19 cellular contexts compared by ENCODE assay signal in the genomic region with DNA sequence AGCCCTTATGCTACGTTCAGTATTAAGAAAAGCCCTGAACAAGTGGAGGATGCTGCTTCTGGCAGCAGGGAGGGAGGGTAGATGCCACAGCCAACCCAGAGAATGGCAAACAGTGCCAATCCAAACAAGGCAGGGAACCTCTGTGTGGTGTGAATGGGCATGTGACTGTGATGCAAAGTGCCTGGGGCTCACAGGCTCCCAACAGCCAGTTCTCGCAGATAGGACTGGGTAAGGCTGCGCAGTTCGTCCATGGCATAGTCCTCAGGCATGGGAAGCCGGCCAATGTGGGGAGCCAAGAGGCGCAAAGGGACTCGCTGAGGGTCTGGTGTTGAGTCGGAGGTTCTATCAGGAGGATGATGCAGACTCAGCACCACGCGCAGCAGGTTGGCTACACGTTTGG. TPM values are rescaled to one million over a fixed set of nuclear protein-coding genes. Genes with fewer than 3 reads are reported as not detected.
DNase-seq lines count a peak whose midpoint lies in the region; ATAC-seq, FAIRE-seq and TF ChIP-seq lines count a peak whose summit lies in the region.
"Had no signal": no experiment of that assay in that cellular context is flagged by ENCODE, and none has a peak within 500 bp of the region (broad histone marks: within the 10 kb centered on the region; RNA-seq: fewer than 3 reads in every experiment).

No MANE protein-coding gene starts in this region.

- no peaks in the 10 kb centered on the region for H3K9me3 Mint-ChIP-seq in activated T-cell treated with anti-CD3 and anti-CD28 coated beads, Interleukin-2, amount 50 U/mL, for 72 hours
- H3K9me3 Mint-ChIP-seq in CD8-positive, alpha-beta memory T cell: no peaks in the 10 kb centered on the region
- H3K9me3 Mint-ChIP-seq: CD14-positive monocyte had no signal

- peak overlapping the region; percentile 79 for H3K27ac Mint-ChIP-seq in activated T-cell treated with anti-CD3 and anti-CD28 coated beads, Interleukin-2, amount 50 U/mL, for 72 hours
- peak overlapping the region in 2 of 8 donors; percentile 14 to 83 for H3K27ac Mint-ChIP-seq in CD8-positive, alpha-beta memory T cell

- 96 to 97% methylated on average over 11 of the region's 11 CpGs for WGBS in pancreas, 2 donors

- peaks cover 14 to 37% of the 10 kb centered on the region in 2 donors for H3K36me3 Mint-ChIP-seq in activated T-cell treated with anti-CD3 and anti-CD28 coated beads, Interleukin-2, amount 50 U/mL, for 72 hours (ENCODE audit: insufficient read depth in 2 of 2)
- H3K36me3 Mint-ChIP-seq in CD8-positive, alpha-beta memory T cell: peaks cover 6 to 95% (median 36%) of the 10 kb centered on the region in 3 donors

- TF ChIP-seq CTCF in epithelial cell of esophagus (IDR thresholded peaks at IDR 0.05; ENCODE audit: insufficient read depth, low read depth, low read length, missing control alignments) (no peak), pancreas (IDR thresholded peaks at IDR 0.05) (no peak)

- peaks cover 3 to 60% (median 12%) of the 10 kb centered on the region in 3 donors for H3K36me3 ChIP-seq in pancreas
- H3K36me3 ChIP-seq in CD8-positive, alpha-beta memory T cell (ENCODE audit: insufficient read depth, low read length): peaks cover 61% of the 10 kb centered on the region

- no peaks in the 10 kb centered on the region for H3K9me3 ChIP-seq in pancreas
- H3K9me3 ChIP-seq in CD8-positive, alpha-beta memory T cell (ENCODE audit: low read length): no peaks in the 10 kb centered on the region
- H3K9me3 ChIP-seq: SK-N-SH had no signal

- no peak for ATAC-seq in activated T-cell treated with anti-CD3 and anti-CD28 coated beads, Interleukin-2, amount 50 U/mL, for 72 hours (replicated peaks in 1 of 2)
- ATAC-seq in pancreas: no peak
- ATAC-seq: PC-3 had no signal

- in situ Hi-C loops in SK-MEL-5 (cut with HindIII; ENCODE audit: low pct_unique_long_range_greater_than_20kb, low sequenced_read_pairs): no loop called here

- no peaks in the 10 kb centered on the region for H3K27me3 Mint-ChIP-seq in activated T-cell treated with anti-CD3 and anti-CD28 coated beads, Interleukin-2, amount 50 U/mL, for 72 hours (ENCODE audit: low read depth)
- peaks cover 0 to 1% of the 10 kb centered on the region in 2 donors for H3K27me3 Mint-ChIP-seq in CD8-positive, alpha-beta memory T cell

- no peaks in the 10 kb centered on the region for H3K4me1 ChIP-seq in pancreas
- no peaks in the 10 kb centered on the region for H3K4me1 ChIP-seq in CD8-positive, alpha-beta memory T cell (ENCODE audit: insufficient read depth, low read length)

- H3K4me3 ChIP-seq in epithelial cell of esophagus (ENCODE audit: low read length) (no peak overlapping the region), pancreas (no peak overlapping the region)
- H3K4me3 ChIP-seq in CD8-positive, alpha-beta memory T cell (ENCODE audit: low read length): no peak overlapping the region

- no peak overlapping the region for H3K27ac ChIP-seq in pancreas
- no peak overlapping the region for H3K27ac ChIP-seq in CD8-positive, alpha-beta memory T cell (ENCODE audit: low read depth, low read length)
- H3K27ac ChIP-seq: KMS-11 had no signal

- no peak for FAIRE-seq in pancreas (lab: Jason Lieb, UNC)
- FAIRE-seq: A204.1 had no signal

- POLR2A ChIA-PET in CD8-positive, alpha-beta memory T cell (lab: Charles Lee): no interaction called here

- no peaks in the 10 kb centered on the region for H3K4me1 Mint-ChIP-seq in activated T-cell treated with anti-CD3 and anti-CD28 coated beads, Interleukin-2, amount 50 U/mL, for 72 hours (ENCODE audit: low read depth)
- H3K4me1 Mint-ChIP-seq in CD8-positive, alpha-beta memory T cell: no peaks in the 10 kb centered on the region
- H3K4me1 Mint-ChIP-seq: CD14-positive monocyte had no signal

- intact Hi-C loops in posterior vena cava (cut with DNase I): no loop called here
- intact Hi-C loops in pancreas (cut with DNase I): no loop called here

- no peak overlapping the region for H3K4me3 Mint-ChIP-seq in activated T-cell treated with anti-CD3 and anti-CD28 coated beads, Interleukin-2, amount 50 U/mL, for 72 hours
- H3K4me3 Mint-ChIP-seq in CD8-positive, alpha-beta memory T cell: no peak overlapping the region
- H3K4me3 Mint-ChIP-seq: CD14-positive monocyte had no signal

- H3K27me3 ChIP-seq in pancreas: no peaks in the 10 kb centered on the region
- no peaks in the 10 kb centered on the region for H3K27me3 ChIP-seq in CD8-positive, alpha-beta memory T cell (ENCODE audit: insufficient read depth, low read length, poor library complexity, severe bottlenecking)

- DNase-seq in activated T-cell treated with anti-CD3 and anti-CD28 coated beads, Interleukin-2, amount 50 U/mL, for 72 hours: no peak
- DNase-seq in activated T-cell treated with anti-CD3 and anti-CD28 coated beads, Interleukin-2, amount 50 U/mL, for 48 hours: no peak
- DNase-seq in SK-MEL-5 (ENCODE audit: low read depth, low spot score) (peak; percentile 57), epithelial cell of esophagus (ENCODE audit: low read depth) (peak; percentile 20), posterior vena cava (ENCODE audit: low spot score) (no peak), pancreas (no peak), SIG-M5 treated with dmso at 0.1 percent for 504 hours (lab: John Stamatoyannopoulos, UW; ENCODE audit: unreplicated experiment) (no peak)
- no peak for DNase-seq in CD8-positive, alpha-beta memory T cell
- DNase-seq: NCI-H1105 treated with DMSO at 0.1 percent for 48 hours, NCI-H187, NCI-H2171, NCI-H446 treated with DMSO at 0.1 percent for 48 hours, NCI-H748 treated with DMSO at 0.1 percent for 48 hours, PC-3, SK-N-SH had no signal

- CTCF ChIA-PET in CD8-positive, alpha-beta memory T cell (lab: Charles Lee): no interaction called here

RNA-seq across cellular contexts. Expression of gene CHRNA10, which starts 4.8 kb away (rescaled TPM):
- total RNA-seq in activated T-cell treated with anti-CD3 and anti-CD28 coated beads, Interleukin-2, amount 50 U/mL, for 72 hours: 1 to 10 TPM; 1.9 to 2.8 TPM
- 0.05 and 0.16 TPM in 2 replicates for total RNA-seq in SK-MEL-5 (2014; rRNA removed; shearing (Covaris generic))
- 0.10 and 0.13 TPM in 2 replicates for polyA plus RNA-seq in SK-MEL-5 (2015; cell fraction: cytosol; rRNA removed)
- 3.0 and 5.1 TPM in 2 replicates for polyA plus RNA-seq in SK-MEL-5 (2015; cell fraction: nucleus; rRNA removed)
- total RNA-seq in posterior vena cava (under 1 TPM; 0.52 to 0.83 TPM), pancreas (under 1 TPM; 0.35 to 0.70 (median 0.49) TPM)
- 1 to 10 TPM; 1.8 to 3.1 TPM for polyA plus RNA-seq in pancreas
- 1 to 10 TPM; 1.1 to 1.6 TPM for total RNA-seq in CD8-positive, alpha-beta memory T cell
- 0.10 TPM for polyA plus RNA-seq in CD8-positive, alpha-beta memory T cell
- polyA plus RNA-seq: CD14-positive monocyte had no signal

RNA-seq across cellular contexts. Expression of gene ART1, which starts 31.0 kb away (rescaled TPM):
- total RNA-seq in activated T-cell treated with anti-CD3 and anti-CD28 coated beads, Interleukin-2, amount 50 U/mL, for 72 hours: not detected
- not detected in 2 replicates for total RNA-seq in SK-MEL-5 (2014; rRNA removed; shearing (Covaris generic))
- polyA plus RNA-seq in SK-MEL-5 (2015; cell fraction: cytosol; rRNA removed): not detected in 2 replicates
- not detected in 2 replicates for polyA plus RNA-seq in SK-MEL-5 (2015; cell fraction: nucleus; rRNA removed)
- total RNA-seq in posterior vena cava (under 1 TPM in 1 of 2 donors, not detected in 1; 0.42 TPM), pancreas (not detected)
- not detected for polyA plus RNA-seq in pancreas
- total RNA-seq in CD8-positive, alpha-beta memory T cell: not detected
- not detected for polyA plus RNA-seq in CD8-positive, alpha-beta memory T cell
- total RNA-seq: H4, PC-3 had no signal
- polyA plus RNA-seq: CD14-positive monocyte, SK-N-SH had no signal

RNA-seq across cellular contexts. Expression of gene ART5, which starts 34.2 kb away (rescaled TPM):
- not detected for total RNA-seq in activated T-cell treated with anti-CD3 and anti-CD28 coated beads, Interleukin-2, amount 50 U/mL, for 72 hours
- not detected in 2 replicates for total RNA-seq in SK-MEL-5 (2014; rRNA removed; shearing (Covaris generic))
- 0.25 TPM in 1 of 2 replicates, not detected in the other for polyA plus RNA-seq in SK-MEL-5 (2015; cell fraction: cytosol; rRNA removed)
- polyA plus RNA-seq in SK-MEL-5 (2015; cell fraction: nucleus; rRNA removed): not detected in 2 replicates
- total RNA-seq in posterior vena cava (not detected), pancreas (under 1 TPM in 4 of 6 donors, not detected in 2; 0.14 to 0.51 (median 0.23) TPM)
- under 1 TPM; 0.11 to 0.26 TPM for polyA plus RNA-seq in pancreas
- total RNA-seq in CD8-positive, alpha-beta memory T cell: not detected
- polyA plus RNA-seq in CD8-positive, alpha-beta memory T cell: not detected
- total RNA-seq: PC-3 had no signal
- polyA plus RNA-seq: CD14-positive monocyte had no signal

Comparison
In these comparisons a context has a peak if more than half of its experiments do, and no peak if none do; other contexts are left out.
1. DNase-seq: peak in SK-MEL-5 (single experiment) and epithelial cell of esophagus (single experiment); none in activated T-cell treated with anti-CD3 and anti-CD28 coated beads, Interleukin-2, amount 50 U/mL, for 72 hours (0 of 2), activated T-cell treated with anti-CD3 and anti-CD28 coated beads, Interleukin-2, amount 50 U/mL, for 48 hours (0 of 2), posterior vena cava (single experiment), pancreas (0 of 6), SIG-M5 treated with dmso at 0.1 percent for 504 hours (single experiment) and CD8-positive, alpha-beta memory T cell (0 of 5).